ENCODE assay signal across 11 cellular contexts in genomic region chr7:128020161-128020560, GRCh38. TPM values are rescaled to one million over a fixed set of nuclear protein-coding genes. Genes with fewer than 3 reads are reported as not detected.
DNase-seq lines count a peak whose midpoint lies in the region; ATAC-seq and TF ChIP-seq lines count a peak whose summit lies in the region.
"Had no signal": no experiment of that assay in that cellular context is flagged by ENCODE, and none has a peak within 500 bp of the region (broad histone marks: within the 10 kb centered on the region; RNA-seq: fewer than 3 reads in every experiment).

No MANE protein-coding gene starts in this region.

- no peak overlapping the region for H3K27ac Mint-ChIP-seq in stimulated activated naive CD8-positive, alpha-beta T cell treated with anti-CD3 and anti-CD28 coated beads, Interleukin-15, amount 100 ng/mL, for 72 hours
- H3K27ac Mint-ChIP-seq: activated B cell treated with CpG ODN at 0.5 μM for 24 hours had no signal

- peaks cover 7% of the 10 kb centered on the region for H3K36me3 ChIP-seq in PC-3 (ENCODE audit: low read depth, low read length)

- no peak overlapping the region for H3K9ac ChIP-seq in PC-3 (ENCODE audit: low read length)

- ATAC-seq in stimulated activated naive CD8-positive, alpha-beta T cell treated with anti-CD3 and anti-CD28 coated beads, Interleukin-15, Interleukin-2, amounts not matched to agents 100 U/mL and 50 U/mL, for 24 hours, result no peak
- ATAC-seq in stimulated activated naive CD8-positive, alpha-beta T cell treated with anti-CD3 and anti-CD28 coated beads, Interleukin-15, amount 100 ng/mL, for 72 hours, result no peak
- ATAC-seq in PC-3, result no peak
- ATAC-seq in left ventricle myocardium superior, result no peak
- no peak for ATAC-seq in HG03139 (IDR thresholded peaks at IDR 0.05; ENCODE audit: unreplicated experiment)

- H3K27ac ChIP-seq in PC-3 (ENCODE audit: low read length), result peak overlapping the region; percentile 96

- no peaks in the 10 kb centered on the region for H3K27me3 Mint-ChIP-seq in stimulated activated naive CD8-positive, alpha-beta T cell treated with anti-CD3 and anti-CD28 coated beads, Interleukin-15, amount 100 ng/mL, for 72 hours
- H3K27me3 Mint-ChIP-seq: activated B cell treated with CpG ODN at 0.5 μM for 24 hours had no signal

- BruUV-seq in PC-3 (replicated peaks; lab: Mats Ljungman, UMichigan), result no TSS peak

- no peaks in the 10 kb centered on the region for H3K9me3 ChIP-seq in PC-3 (ENCODE audit: low read length)

- peak; percentile 56 for DNase-seq in stimulated activated naive CD8-positive, alpha-beta T cell treated with anti-CD3 and anti-CD28 coated beads, Interleukin-15, Interleukin-2, amounts not matched to agents 100 U/mL and 50 U/mL, for 24 hours
- no peak for DNase-seq in stimulated activated naive CD8-positive, alpha-beta T cell treated with anti-CD3 and anti-CD28 coated beads, Interleukin-15, amount 100 ng/mL, for 72 hours
- DNase-seq in PC-3 (no peak), epithelial cell of esophagus (ENCODE audit: low read depth) (no peak), GOT3 (lab: John Stamatoyannopoulos, UW) (no peak), left ventricle myocardium superior (no peak), NOMO-1 treated with dmso at 0.1 percent for 144 hours (lab: John Stamatoyannopoulos, UW; ENCODE audit: unreplicated experiment) (no peak)
- DNase-seq: activated B cell treated with CpG ODN at 0.5 μM for 24 hours, DMS153, NCI-H748 treated with DMSO at 0.1 percent for 48 hours had no signal

- POLR2A ChIA-PET in PC-3 (lab: Charles Lee; ENCODE audit: unreplicated experiment), result no interaction called here

- peaks cover 7% of the 10 kb centered on the region for H3K4me1 Mint-ChIP-seq in stimulated activated naive CD8-positive, alpha-beta T cell treated with anti-CD3 and anti-CD28 coated beads, Interleukin-15, amount 100 ng/mL, for 72 hours
- H3K4me1 Mint-ChIP-seq: activated B cell treated with CpG ODN at 0.5 μM for 24 hours had no signal

- CTCF ChIA-PET in PC-3 (lab: Charles Lee), result no interaction called here

- peak; percentile 67 for TF ChIP-seq CTCF in PC-3 (conservative IDR thresholded peaks at IDR 0.05; ENCODE audit: low read depth, low read length)
- peak; percentile 19 for TF ChIP-seq CTCF in epithelial cell of esophagus (IDR thresholded peaks at IDR 0.05; ENCODE audit: insufficient read depth, low read depth, low read length, missing control alignments)

- H3K4me3 ChIP-seq in PC-3 (ENCODE audit: low read length) (no peak overlapping the region), epithelial cell of esophagus (ENCODE audit: low read length) (no peak overlapping the region)

- H3K4me2 ChIP-seq in PC-3 (ENCODE audit: low read length), result no peak overlapping the region

- intact Hi-C loops in PC-3 (cut with micrococcal nuclease), result no loop called here
- intact Hi-C loops in left ventricle myocardium superior (cut with micrococcal nuclease), result no loop called here

- no peaks in the 10 kb centered on the region for H3K9me3 Mint-ChIP-seq in stimulated activated naive CD8-positive, alpha-beta T cell treated with anti-CD3 and anti-CD28 coated beads, Interleukin-15, amount 100 ng/mL, for 72 hours
- H3K9me3 Mint-ChIP-seq: activated B cell treated with CpG ODN at 0.5 μM for 24 hours had no signal

- H3K79me2 ChIP-seq in PC-3 (ENCODE audit: low read length), result no peaks in the 10 kb centered on the region

- no peaks in the 10 kb centered on the region for H3K27me3 ChIP-seq in PC-3 (ENCODE audit: low read length)

- peaks cover 18% of the 10 kb centered on the region for H3F3A ChIP-seq in PC-3 (ENCODE audit: low read length, unreplicated experiment)

- H3K4me1 ChIP-seq in PC-3 (ENCODE audit: insufficient read depth, low read length), result peaks cover 47% of the 10 kb centered on the region

- no peak overlapping the region for H3K4me3 Mint-ChIP-seq in stimulated activated naive CD8-positive, alpha-beta T cell treated with anti-CD3 and anti-CD28 coated beads, Interleukin-15, amount 100 ng/mL, for 72 hours
- H3K4me3 Mint-ChIP-seq: activated B cell treated with CpG ODN at 0.5 μM for 24 hours had no signal

- no peak overlapping the region for H2AFZ ChIP-seq in PC-3 (ENCODE audit: low read length)

- no peaks in the 10 kb centered on the region for H3K9me2 ChIP-seq in PC-3 (replicated peaks; ENCODE audit: low read length)

- no peaks in the 10 kb centered on the region for H4K20me1 ChIP-seq in PC-3 (ENCODE audit: low read length)

RNA-seq across cellular contexts. Expression of gene LRRC4, which starts 11.1 kb away (rescaled TPM):
- total RNA-seq in PC-3 (2014; rRNA removed), result 0.26 TPM in 1 of 2 replicates, not detected in the other
- 3.3 TPM for total RNA-seq in left ventricle myocardium superior
